1 cellular context compared by ENCODE assay signal in the genomic region with DNA sequence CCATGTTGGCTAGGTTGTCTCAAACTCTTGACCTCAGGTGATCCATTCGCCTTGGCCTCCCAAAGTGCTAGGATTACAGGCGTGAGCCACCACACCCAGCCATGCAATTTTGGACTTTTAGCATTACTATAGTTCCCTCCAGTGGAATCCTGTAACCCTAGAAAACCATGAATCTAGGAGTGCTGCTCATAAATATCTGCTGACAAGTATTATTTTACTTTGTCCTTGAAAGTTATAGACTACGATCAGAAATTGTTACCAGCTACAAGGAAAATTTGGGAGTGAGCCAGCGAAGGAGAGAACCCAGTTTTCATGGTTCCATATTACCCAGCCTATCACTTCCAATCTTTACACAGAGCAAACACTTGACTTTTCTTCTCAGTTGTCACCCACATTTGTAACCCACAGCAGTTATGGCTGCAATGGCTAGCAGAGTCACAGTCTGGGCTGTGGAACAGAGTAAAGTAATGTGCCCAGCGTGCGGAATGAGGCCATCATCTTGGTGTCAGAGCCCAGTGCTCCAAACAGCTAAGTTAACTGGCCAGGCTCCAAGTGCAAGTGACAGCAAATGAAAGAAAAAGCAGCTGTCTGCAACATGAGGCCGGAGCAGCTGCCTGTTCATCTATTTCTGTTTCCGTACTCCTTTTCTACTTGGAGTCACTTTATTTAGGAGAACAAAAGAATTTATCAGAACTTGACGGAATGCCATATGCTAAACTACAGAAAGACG.
TF ChIP-seq lines count a peak whose summit lies in the region.

No MANE protein-coding gene starts in this region.

TF ChIP-seq in K562, 482 proteins besides CTCF, POLR2A, EP300 and RAD21 (continues in another document):
- TF ChIP-seq MAFF (IDR thresholded peaks at IDR 0.05; ENCODE audit: low read length) (peak; percentile 38), MTF1 (CRISPR knock-in tag; IDR thresholded peaks at IDR 0.05; ENCODE audit: borderline replicate concordance) (no peak), MAFK (IDR thresholded peaks at IDR 0.05; ENCODE audit: low read length) (peak; percentile 24; the same call in 1 of the 2 replicates), C11orf30 (IDR thresholded peaks at IDR 0.05; ENCODE audit: low read depth) (peak; percentile 66), NUFIP1 (IDR thresholded peaks at IDR 0.05; ENCODE audit: partially characterized antibody) (no peak), NR2C1 (IDR thresholded peaks at IDR 0.05) (no peak), NR2C1 (tag; IDR thresholded peaks at IDR 0.05) (no peak), BRF1 (IDR thresholded peaks at IDR 0.05; ENCODE audit: borderline replicate concordance, extremely low read depth, insufficient read length) (no peak), ZBTB7A (IDR thresholded peaks at IDR 0.05; ENCODE audit: borderline replicate concordance, control insufficient read depth, low read depth, low read length) (no peak), ZNF316 (IDR thresholded peaks at IDR 0.05) (peak; percentile 77), ETV1 (tag; conservative IDR thresholded peaks at IDR 0.05; ENCODE audit: low read depth) (no peak), ZFP30 (CRISPR knock-in tag; IDR thresholded peaks at IDR 0.05; ENCODE audit: borderline replicate concordance) (no peak), PTTG1 (tag; IDR thresholded peaks at IDR 0.05; ENCODE audit: low read depth) (no peak), EHMT2 (IDR thresholded peaks at IDR 0.05) (no peak), ZNF780A (CRISPR knock-in tag; IDR thresholded peaks at IDR 0.05) (no peak), PHF20 (IDR thresholded peaks at IDR 0.05; ENCODE audit: partially characterized antibody) (no peak), MAFG (tag; conservative IDR thresholded peaks at IDR 0.05) (peak; percentile 29; the same call in 1 of the 2 replicates), FOXA3 (CRISPR knock-in tag; conservative IDR thresholded peaks at IDR 0.05 in 1 of 2, IDR thresholded peaks at IDR 0.05 in 1 of 2) (0 out of 4 replicates have a peak, but pooled peaks of 1 of the 2 experiments have one; percentile 39), HDAC3 (IDR thresholded peaks at IDR 0.05; ENCODE audit: borderline replicate concordance, partially characterized antibody) (no peak), GTF2A2 (tag; IDR thresholded peaks at IDR 0.05) (no peak), MTA3 (IDR thresholded peaks at IDR 0.05; ENCODE audit: borderline replicate concordance) (no peak), NELFE (IDR thresholded peaks at IDR 0.05; ENCODE audit: insufficient read depth, insufficient read length) (no peak), POLR2B (IDR thresholded peaks at IDR 0.05; ENCODE audit: low read depth, partially characterized antibody) (no peak), HIVEP1 (CRISPR knock-in tag; IDR thresholded peaks at IDR 0.05) (no peak), ZNF232 (CRISPR knock-in tag; IDR thresholded peaks at IDR 0.05) (no peak), ZNF12 (CRISPR knock-in tag; IDR thresholded peaks at IDR 0.05) (no peak), SMAD2 (IDR thresholded peaks at IDR 0.05; ENCODE audit: low read depth, low read length) (no peak), FOXP1 (CRISPR knock-in tag; IDR thresholded peaks at IDR 0.05) (no peak), PHB2 (IDR thresholded peaks at IDR 0.05; ENCODE audit: low read depth) (no peak)
- TF ChIP-seq, protein P1, sequence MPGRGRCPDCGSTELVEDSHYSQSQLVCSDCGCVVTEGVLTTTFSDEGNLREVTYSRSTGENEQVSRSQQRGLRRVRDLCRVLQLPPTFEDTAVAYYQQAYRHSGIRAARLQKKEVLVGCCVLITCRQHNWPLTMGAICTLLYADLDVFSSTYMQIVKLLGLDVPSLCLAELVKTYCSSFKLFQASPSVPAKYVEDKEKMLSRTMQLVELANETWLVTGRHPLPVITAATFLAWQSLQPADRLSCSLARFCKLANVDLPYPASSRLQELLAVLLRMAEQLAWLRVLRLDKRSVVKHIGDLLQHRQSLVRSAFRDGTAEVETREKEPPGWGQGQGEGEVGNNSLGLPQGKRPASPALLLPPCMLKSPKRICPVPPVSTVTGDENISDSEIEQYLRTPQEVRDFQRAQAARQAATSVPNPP (IDR thresholded peaks at IDR 0.05; ENCODE audit: borderline replicate concordance, insufficient read depth, insufficient read length) = no peak
- TF ChIP-seq, protein P2, sequence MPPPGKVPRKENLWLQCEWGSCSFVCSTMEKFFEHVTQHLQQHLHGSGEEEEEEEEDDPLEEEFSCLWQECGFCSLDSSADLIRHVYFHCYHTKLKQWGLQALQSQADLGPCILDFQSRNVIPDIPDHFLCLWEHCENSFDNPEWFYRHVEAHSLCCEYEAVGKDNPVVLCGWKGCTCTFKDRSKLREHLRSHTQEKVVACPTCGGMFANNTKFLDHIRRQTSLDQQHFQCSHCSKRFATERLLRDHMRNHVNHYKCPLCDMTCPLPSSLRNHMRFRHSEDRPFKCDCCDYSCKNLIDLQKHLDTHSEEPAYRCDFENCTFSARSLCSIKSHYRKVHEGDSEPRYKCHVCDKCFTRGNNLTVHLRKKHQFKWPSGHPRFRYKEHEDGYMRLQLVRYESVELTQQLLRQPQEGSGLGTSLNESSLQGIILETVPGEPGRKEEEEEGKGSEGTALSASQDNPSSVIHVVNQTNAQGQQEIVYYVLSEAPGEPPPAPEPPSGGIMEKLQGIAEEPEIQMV (tag; conservative IDR thresholded peaks at IDR 0.05; ENCODE audit: low read depth) = no peak
- TF ChIP-seq, protein P3, sequence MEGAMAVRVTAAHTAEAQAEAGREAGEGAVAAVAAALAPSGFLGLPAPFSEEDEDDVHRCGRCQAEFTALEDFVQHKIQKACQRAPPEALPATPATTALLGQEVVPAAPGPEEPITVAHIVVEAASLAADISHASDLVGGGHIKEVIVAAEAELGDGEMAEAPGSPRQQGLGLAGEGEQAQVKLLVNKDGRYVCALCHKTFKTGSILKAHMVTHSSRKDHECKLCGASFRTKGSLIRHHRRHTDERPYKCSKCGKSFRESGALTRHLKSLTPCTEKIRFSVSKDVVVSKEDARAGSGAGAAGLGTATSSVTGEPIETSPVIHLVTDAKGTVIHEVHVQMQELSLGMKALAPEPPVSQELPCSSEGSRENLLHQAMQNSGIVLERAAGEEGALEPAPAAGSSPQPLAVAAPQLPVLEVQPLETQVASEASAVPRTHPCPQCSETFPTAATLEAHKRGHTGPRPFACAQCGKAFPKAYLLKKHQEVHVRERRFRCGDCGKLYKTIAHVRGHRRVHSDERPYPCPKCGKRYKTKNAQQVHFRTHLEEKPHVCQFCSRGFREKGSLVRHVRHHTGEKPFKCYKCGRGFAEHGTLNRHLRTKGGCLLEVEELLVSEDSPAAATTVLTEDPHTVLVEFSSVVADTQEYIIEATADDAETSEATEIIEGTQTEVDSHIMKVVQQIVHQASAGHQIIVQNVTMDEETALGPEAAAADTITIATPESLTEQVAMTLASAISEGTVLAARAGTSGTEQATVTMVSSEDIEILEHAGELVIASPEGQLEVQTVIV (CRISPR knock-in tag; IDR thresholded peaks at IDR 0.05; ENCODE audit: borderline replicate concordance) = no peak
- TF ChIP-seq, protein P4, sequence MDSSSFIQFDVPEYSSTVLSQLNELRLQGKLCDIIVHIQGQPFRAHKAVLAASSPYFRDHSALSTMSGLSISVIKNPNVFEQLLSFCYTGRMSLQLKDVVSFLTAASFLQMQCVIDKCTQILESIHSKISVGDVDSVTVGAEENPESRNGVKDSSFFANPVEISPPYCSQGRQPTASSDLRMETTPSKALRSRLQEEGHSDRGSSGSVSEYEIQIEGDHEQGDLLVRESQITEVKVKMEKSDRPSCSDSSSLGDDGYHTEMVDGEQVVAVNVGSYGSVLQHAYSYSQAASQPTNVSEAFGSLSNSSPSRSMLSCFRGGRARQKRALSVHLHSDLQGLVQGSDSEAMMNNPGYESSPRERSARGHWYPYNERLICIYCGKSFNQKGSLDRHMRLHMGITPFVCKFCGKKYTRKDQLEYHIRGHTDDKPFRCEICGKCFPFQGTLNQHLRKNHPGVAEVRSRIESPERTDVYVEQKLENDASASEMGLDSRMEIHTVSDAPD (CRISPR knock-in tag; IDR thresholded peaks at IDR 0.05) = no peak
- TF ChIP-seq, protein P5, sequence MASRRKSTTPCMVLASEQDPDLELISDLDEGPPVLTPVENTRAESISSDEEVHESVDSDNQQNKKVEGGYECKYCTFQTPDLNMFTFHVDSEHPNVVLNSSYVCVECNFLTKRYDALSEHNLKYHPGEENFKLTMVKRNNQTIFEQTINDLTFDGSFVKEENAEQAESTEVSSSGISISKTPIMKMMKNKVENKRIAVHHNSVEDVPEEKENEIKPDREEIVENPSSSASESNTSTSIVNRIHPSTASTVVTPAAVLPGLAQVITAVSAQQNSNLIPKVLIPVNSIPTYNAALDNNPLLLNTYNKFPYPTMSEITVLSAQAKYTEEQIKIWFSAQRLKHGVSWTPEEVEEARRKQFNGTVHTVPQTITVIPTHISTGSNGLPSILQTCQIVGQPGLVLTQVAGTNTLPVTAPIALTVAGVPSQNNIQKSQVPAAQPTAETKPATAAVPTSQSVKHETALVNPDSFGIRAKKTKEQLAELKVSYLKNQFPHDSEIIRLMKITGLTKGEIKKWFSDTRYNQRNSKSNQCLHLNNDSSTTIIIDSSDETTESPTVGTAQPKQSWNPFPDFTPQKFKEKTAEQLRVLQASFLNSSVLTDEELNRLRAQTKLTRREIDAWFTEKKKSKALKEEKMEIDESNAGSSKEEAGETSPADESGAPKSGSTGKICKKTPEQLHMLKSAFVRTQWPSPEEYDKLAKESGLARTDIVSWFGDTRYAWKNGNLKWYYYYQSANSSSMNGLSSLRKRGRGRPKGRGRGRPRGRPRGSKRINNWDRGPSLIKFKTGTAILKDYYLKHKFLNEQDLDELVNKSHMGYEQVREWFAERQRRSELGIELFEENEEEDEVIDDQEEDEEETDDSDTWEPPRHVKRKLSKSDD (conservative IDR thresholded peaks at IDR 0.05; ENCODE audit: low read length) = no peak
- TF ChIP-seq, protein P6, sequence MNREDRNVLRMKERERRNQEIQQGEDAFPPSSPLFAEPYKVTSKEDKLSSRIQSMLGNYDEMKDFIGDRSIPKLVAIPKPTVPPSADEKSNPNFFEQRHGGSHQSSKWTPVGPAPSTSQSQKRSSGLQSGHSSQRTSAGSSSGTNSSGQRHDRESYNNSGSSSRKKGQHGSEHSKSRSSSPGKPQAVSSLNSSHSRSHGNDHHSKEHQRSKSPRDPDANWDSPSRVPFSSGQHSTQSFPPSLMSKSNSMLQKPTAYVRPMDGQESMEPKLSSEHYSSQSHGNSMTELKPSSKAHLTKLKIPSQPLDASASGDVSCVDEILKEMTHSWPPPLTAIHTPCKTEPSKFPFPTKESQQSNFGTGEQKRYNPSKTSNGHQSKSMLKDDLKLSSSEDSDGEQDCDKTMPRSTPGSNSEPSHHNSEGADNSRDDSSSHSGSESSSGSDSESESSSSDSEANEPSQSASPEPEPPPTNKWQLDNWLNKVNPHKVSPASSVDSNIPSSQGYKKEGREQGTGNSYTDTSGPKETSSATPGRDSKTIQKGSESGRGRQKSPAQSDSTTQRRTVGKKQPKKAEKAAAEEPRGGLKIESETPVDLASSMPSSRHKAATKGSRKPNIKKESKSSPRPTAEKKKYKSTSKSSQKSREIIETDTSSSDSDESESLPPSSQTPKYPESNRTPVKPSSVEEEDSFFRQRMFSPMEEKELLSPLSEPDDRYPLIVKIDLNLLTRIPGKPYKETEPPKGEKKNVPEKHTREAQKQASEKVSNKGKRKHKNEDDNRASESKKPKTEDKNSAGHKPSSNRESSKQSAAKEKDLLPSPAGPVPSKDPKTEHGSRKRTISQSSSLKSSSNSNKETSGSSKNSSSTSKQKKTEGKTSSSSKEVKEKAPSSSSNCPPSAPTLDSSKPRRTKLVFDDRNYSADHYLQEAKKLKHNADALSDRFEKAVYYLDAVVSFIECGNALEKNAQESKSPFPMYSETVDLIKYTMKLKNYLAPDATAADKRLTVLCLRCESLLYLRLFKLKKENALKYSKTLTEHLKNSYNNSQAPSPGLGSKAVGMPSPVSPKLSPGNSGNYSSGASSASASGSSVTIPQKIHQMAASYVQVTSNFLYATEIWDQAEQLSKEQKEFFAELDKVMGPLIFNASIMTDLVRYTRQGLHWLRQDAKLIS (CRISPR knock-in tag; IDR thresholded peaks at IDR 0.05) = no peak
- TF ChIP-seq, protein P7, sequence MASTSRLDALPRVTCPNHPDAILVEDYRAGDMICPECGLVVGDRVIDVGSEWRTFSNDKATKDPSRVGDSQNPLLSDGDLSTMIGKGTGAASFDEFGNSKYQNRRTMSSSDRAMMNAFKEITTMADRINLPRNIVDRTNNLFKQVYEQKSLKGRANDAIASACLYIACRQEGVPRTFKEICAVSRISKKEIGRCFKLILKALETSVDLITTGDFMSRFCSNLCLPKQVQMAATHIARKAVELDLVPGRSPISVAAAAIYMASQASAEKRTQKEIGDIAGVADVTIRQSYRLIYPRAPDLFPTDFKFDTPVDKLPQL (IDR thresholded peaks at IDR 0.05; ENCODE audit: extremely low read depth, insufficient read length) = no peak
